1 cellular context compared by ENCODE assay signal in genomic region chr13:30869491-30869890, GRCh38.
TF ChIP-seq lines count a peak whose summit lies in the region.

No MANE protein-coding gene starts in this region.

TF ChIP-seq in HepG2, 621 proteins besides CTCF, POLR2A, EP300 and RAD21:
- no peak for TF ChIP-seq ZNF335 (CRISPR knock-in tag; IDR thresholded peaks at IDR 0.05)
- TF ChIP-seq TP53 (CRISPR knock-in tag; conservative IDR thresholded peaks at IDR 0.05): no peak
- no peak for TF ChIP-seq KAT2B (IDR thresholded peaks at IDR 0.05; ENCODE audit: borderline replicate concordance, low read depth, low read length)
- TF ChIP-seq ZMYM2 (CRISPR knock-in tag; IDR thresholded peaks at IDR 0.05): no peak
